Comparison of ENCODE assay signal across 12 cellular contexts in genomic region chr7:101402081-101402779, GRCh38. TPM values are rescaled to one million over a fixed set of nuclear protein-coding genes. Genes with fewer than 3 reads are reported as not detected.
DNase-seq lines count a peak whose midpoint lies in the region; ATAC-seq and TF ChIP-seq lines count a peak whose summit lies in the region.
"Had no signal": no experiment of that assay in that cellular context is flagged by ENCODE, and none has a peak within 500 bp of the region (broad histone marks: within the 10 kb centered on the region; RNA-seq: fewer than 3 reads in every experiment).

No MANE protein-coding gene starts in this region.

- H4K8ac ChIP-seq in IMR-90 (ENCODE audit: low read depth in 2 of 2, low read length in 2 of 2), result no peak overlapping the region

- H3K27me3 Mint-ChIP-seq in activated T-helper 17 cell treated with anti-CD3 and anti-CD28 coated beads, Interleukin-2, amount 50 U/mL, for 72 hours, result peaks cover 31% of the 10 kb centered on the region

- BruUV-seq in IMR-90 (replicated peaks; lab: Mats Ljungman, UMichigan) (no TSS peak), mammary epithelial cell (replicated peaks; lab: Mats Ljungman, UMichigan) (no TSS peak)

- H3K36me3 Mint-ChIP-seq in activated T-helper 17 cell treated with anti-CD3 and anti-CD28 coated beads, Interleukin-2, amount 50 U/mL, for 72 hours (ENCODE audit: low read depth), result no peaks in the 10 kb centered on the region

- DNase-seq in AG09309 (ENCODE audit: low read depth), result peak; percentile 47
- DNase-seq in IMR-90, result peak; percentile 17
- peak; percentile 50 for DNase-seq in mammary epithelial cell
- peak; percentile 88 for DNase-seq in left kidney (ENCODE audit: low read depth, low spot score)
- no peak for DNase-seq in NCI-H82 treated with DMSO at 0.1 percent for 48 hours (lab: John Stamatoyannopoulos, UW; ENCODE audit: unreplicated experiment)
- DNase-seq in effector CD8-positive, alpha-beta T cell (lab: John Stamatoyannopoulos, UW), result no peak
- DNase-seq in testis, result no peak
- DNase-seq: CD4-positive, alpha-beta T cell; cerebellar nuclear complex; left ventricle myocardium superior had no signal

- H4K20me1 ChIP-seq in IMR-90 (ENCODE audit: insufficient read depth, low read length), result no peaks in the 10 kb centered on the region
- H4K20me1 ChIP-seq in mammary epithelial cell (ENCODE audit: insufficient read depth, low read length), result no peaks in the 10 kb centered on the region

- H2AFZ ChIP-seq in IMR-90 (replicated peaks; ENCODE audit: low read length, poor library complexity), result peak overlapping the region; percentile 16
- H2AFZ ChIP-seq in mammary epithelial cell (ENCODE audit: low read depth, low read length), result peak overlapping the region; percentile 58

- H2BK20ac ChIP-seq in IMR-90 (ENCODE audit: low read depth, low read length), result no peak overlapping the region

- no peak overlapping the region for H4K5ac ChIP-seq in IMR-90 (ENCODE audit: low read depth, low read length)

- H3K9me1 ChIP-seq in IMR-90 (ENCODE audit: insufficient read depth, low read length), result 0 out of 2 replicates have a peak, but pooled peaks cover 5% of the 10 kb centered on the region

- peak; percentile 69 for ATAC-seq in IMR-90 (ENCODE audit: low read depth)
- no peak for ATAC-seq in activated T-helper 17 cell treated with anti-CD3 and anti-CD28 coated beads, Interleukin-2, amount 50 U/mL, for 72 hours (replicated peaks)
- ATAC-seq: left ventricle myocardium superior had no signal

- H3K18ac ChIP-seq in IMR-90 (ENCODE audit: low read depth, low read length), result no peak overlapping the region

- dilution Hi-C loops in IMR-90 (cut with HindIII; ENCODE audit: low sequenced_read_pairs, unreplicated experiment), result no loop called here
- dilution Hi-C loops in mammary epithelial cell (cut with HindIII; ENCODE audit: low sequenced_read_pairs), result no loop called here

- H3K27me3 ChIP-seq in IMR-90 (ENCODE audit: control insufficient read depth, insufficient read depth, low read length), result peaks cover 52% of the 10 kb centered on the region
- H3K27me3 ChIP-seq in mammary epithelial cell (ENCODE audit: insufficient read depth, low read length), result no peaks in the 10 kb centered on the region
- no peaks in the 10 kb centered on the region for H3K27me3 ChIP-seq in testis

- TF ChIP-seq CTCF in AG09309 (IDR thresholded peaks at IDR 0.05; ENCODE audit: control insufficient read depth, insufficient read depth, low read depth, low read length, missing control alignments) (no peak), IMR-90 (conservative IDR thresholded peaks at IDR 0.05; ENCODE audit: low read depth, low read length) (no peak), mammary epithelial cell (conservative IDR thresholded peaks at IDR 0.05 in 1 of 2, IDR thresholded peaks at IDR 0.05 in 1 of 2; ENCODE audit: extremely low read depth in 1 of 2, insufficient read depth in 1 of 2, low read depth in 1 of 2, low read length in 2 of 2) (no peak), testis (IDR thresholded peaks at IDR 0.05) (no peak)

- H3K4me3 Mint-ChIP-seq in activated T-helper 17 cell treated with anti-CD3 and anti-CD28 coated beads, Interleukin-2, amount 50 U/mL, for 72 hours, result no peak overlapping the region
- H3K4me3 Mint-ChIP-seq: CD4-positive, alpha-beta T cell had no signal

- H3K9ac ChIP-seq in IMR-90 (ENCODE audit: low read depth, low read length) (no peak overlapping the region), mammary epithelial cell (ENCODE audit: insufficient read depth, low read length) (no peak overlapping the region)

- H3K4me1 ChIP-seq in IMR-90 (ENCODE audit: control insufficient read depth, insufficient read depth, low read length), result peaks cover 2% of the 10 kb centered on the region; the same call in 1 of the 2 replicates
- H3K4me1 ChIP-seq in mammary epithelial cell (ENCODE audit: insufficient read depth, low read length), result peaks cover 8% of the 10 kb centered on the region
- H3K4me1 ChIP-seq in testis, result no peaks in the 10 kb centered on the region

- H3K79me1 ChIP-seq in IMR-90 (ENCODE audit: low read depth in 1 of 2, low read length in 2 of 2), result no peaks in the 10 kb centered on the region

- no peaks in the 10 kb centered on the region for H3K36me3 ChIP-seq in IMR-90 (ENCODE audit: control insufficient read depth, insufficient read depth, low read length)
- H3K36me3 ChIP-seq in mammary epithelial cell (ENCODE audit: insufficient read depth, low read length), result no peaks in the 10 kb centered on the region
- H3K36me3 ChIP-seq in testis (ENCODE audit: low read depth, missing control alignments), result no peaks in the 10 kb centered on the region

- TF ChIP-seq POLR2A in IMR-90 (IDR thresholded peaks at IDR 0.05; ENCODE audit: low read depth, low read length), result no peak
- no peak for TF ChIP-seq POLR2A in testis (IDR thresholded peaks at IDR 0.05)

- no peak overlapping the region for H2AK9ac ChIP-seq in IMR-90 (replicated peaks; ENCODE audit: low read depth, low read length, poor library complexity)

- CTCF ChIA-PET in IMR-90 (lab: Yijun Ruan, JAX) (no interaction called here), mammary epithelial cell (lab: Charles Lee; ENCODE audit: low non-redundant PET) (no interaction called here)

- in situ Hi-C loops in IMR-90 (cut with MboI; ENCODE audit: low sequenced_read_pairs) (no loop called here), mammary epithelial cell (cut with MboI; ENCODE audit: low sequenced_read_pairs in 2 of 2) (no loop called here)

- H2BK15ac ChIP-seq in IMR-90 (ENCODE audit: low read depth, low read length), result no peak overlapping the region

- H3K4me1 Mint-ChIP-seq in activated T-helper 17 cell treated with anti-CD3 and anti-CD28 coated beads, Interleukin-2, amount 50 U/mL, for 72 hours, result no peaks in the 10 kb centered on the region

- H3K4me3 ChIP-seq in AG09309 (ENCODE audit: control insufficient read depth, low read depth, low read length), result no peak overlapping the region
- no peak overlapping the region for H3K4me3 ChIP-seq in IMR-90 (ENCODE audit: insufficient read depth, low read depth, low read length)
- no peak overlapping the region for H3K4me3 ChIP-seq in mammary epithelial cell (replicated peaks in 1 of 3; ENCODE audit: insufficient read depth in 1 of 3, low read depth in 2 of 3, low read length in 3 of 3)
- no peak overlapping the region for H3K4me3 ChIP-seq in testis

- H3K9me3 ChIP-seq in IMR-90 (ENCODE audit: control insufficient read depth, insufficient read depth, low read length), result peaks cover 3% of the 10 kb centered on the region; the same call in 1 of the 2 replicates
- H3K9me3 ChIP-seq in mammary epithelial cell (replicated peaks; ENCODE audit: insufficient read depth, low read length), result no peaks in the 10 kb centered on the region
- no peaks in the 10 kb centered on the region for H3K9me3 ChIP-seq in testis

- no peak overlapping the region for H3K23ac ChIP-seq in IMR-90 (ENCODE audit: low read depth, low read length)

- no peak for TF ChIP-seq RAD21 in IMR-90 (IDR thresholded peaks at IDR 0.05; ENCODE audit: low read length)

- no peak overlapping the region for H2BK5ac ChIP-seq in IMR-90 (ENCODE audit: low read depth, low read length, poor library complexity, severe bottlenecking)

- no peak overlapping the region for H2BK120ac ChIP-seq in IMR-90 (ENCODE audit: low read depth, low read length)

- 26% methylated on average over 5 of the region's 12 CpGs; no CpG with 5 or more reads in 1 of the 2 experiments for whole genome bisulfite sequencing in IMR-90 (ENCODE audit: extremely low coverage in 2 of 2, insufficient read length in 1 of 2), 2 experiments
- 8% methylated on average over 7 of the region's 12 CpGs for WGBS in mammary epithelial cell (ENCODE audit: low coverage, missing lambda C conversion rate)
- 29 to 32% methylated on average over 12 of the region's 12 CpGs for WGBS in testis, 2 donors

- no peak overlapping the region for H4K91ac ChIP-seq in IMR-90 (ENCODE audit: insufficient read depth, low read depth, low read length)

- POLR2A ChIA-PET in IMR-90 (lab: Charles Lee; ENCODE audit: unreplicated experiment), result no interaction called here

- H3K27ac ChIP-seq in IMR-90 (ENCODE audit: insufficient read depth, low read length) (no peak overlapping the region), mammary epithelial cell (ENCODE audit: insufficient read depth, low read depth, low read length) (no peak overlapping the region), testis (no peak overlapping the region)

- H3K14ac ChIP-seq in IMR-90 (replicated peaks; ENCODE audit: low read depth, low read length), result no peak overlapping the region

- no peaks in the 10 kb centered on the region for H3K79me2 ChIP-seq in mammary epithelial cell (ENCODE audit: insufficient read depth, low read length)

- no peak overlapping the region for H3K27ac Mint-ChIP-seq in activated T-helper 17 cell treated with anti-CD3 and anti-CD28 coated beads, Interleukin-2, amount 50 U/mL, for 72 hours
- H3K27ac Mint-ChIP-seq: CD4-positive, alpha-beta T cell had no signal

- H3K4me2 ChIP-seq in IMR-90 (ENCODE audit: low read depth, low read length) (peak overlapping the region; percentile 36; the same call in 1 of the 2 replicates), mammary epithelial cell (ENCODE audit: insufficient read depth, low read depth, low read length) (peak overlapping the region; percentile 62)

- H3K9me3 Mint-ChIP-seq in activated T-helper 17 cell treated with anti-CD3 and anti-CD28 coated beads, Interleukin-2, amount 50 U/mL, for 72 hours, result no peaks in the 10 kb centered on the region
- H3K9me3 Mint-ChIP-seq: CD4-positive, alpha-beta T cell had no signal

- no peak overlapping the region for H3K4ac ChIP-seq in IMR-90 (ENCODE audit: low read depth, low read length)

- H2AK5ac ChIP-seq in IMR-90 (ENCODE audit: low read depth, low read length), result no peak overlapping the region

- intact Hi-C loops in IMR-90 (cut with micrococcal nuclease), result no loop called here
- intact Hi-C loops in mammary epithelial cell (cut with micrococcal nuclease), result no loop called here
- intact Hi-C loops in testis (cut with DNase I; ENCODE audit: low total_unique reads), result no loop called here

- no peak overlapping the region for H3K56ac ChIP-seq in IMR-90 (ENCODE audit: extremely low read depth, insufficient read depth, low read length)

RNA-seq across cellular contexts. Expression of gene COL26A1, which starts 39.6 kb away (rescaled TPM):
- total RNA-seq in IMR-90 (2012; rRNA removed) (not detected in 2 replicates), mammary epithelial cell (not detected), testis (1 to 10 TPM in 1 of 2 donors, under 1 TPM in 1; 0.94 to 1.1 TPM)
- polyA plus RNA-seq in IMR-90 (2012; rRNA removed) (not detected in 2 replicates), mammary epithelial cell (not detected), testis (ENCODE audit: insufficient read depth, low read depth, low replicate concordance) (3.1 TPM)
- polyA plus RNA-seq in IMR-90 (2012; cell fraction: cytosol; rRNA removed), result 0.02 TPM in 1 of 2 replicates, not detected in the other
- 0.02 TPM in 1 of 2 replicates, not detected in the other for polyA plus RNA-seq in IMR-90 (2012; cell fraction: nucleus; rRNA removed; ENCODE audit: low replicate concordance)
- not detected for polyA minus RNA-seq in mammary epithelial cell
- not detected for total RNA-seq in activated T-helper 17 cell treated with anti-CD3 and anti-CD28 coated beads, Interleukin-2, amount 50 U/mL, for 72 hours
- total RNA-seq: CD4-positive, alpha-beta T cell; left ventricle myocardium superior; ureter had no signal

Comparison
In these comparisons a context has a peak if more than half of its experiments do, and no peak if none do; other contexts are left out.
1. DNase-seq: peak in AG09309 (single experiment), IMR-90 (single experiment), mammary epithelial cell (single experiment) and left kidney (single experiment); none in NCI-H82 treated with DMSO at 0.1 percent for 48 hours (single experiment), effector CD8-positive, alpha-beta T cell (single experiment) and testis (single experiment).